ENCODE assay signal across 1 cellular context in the genomic region with DNA sequence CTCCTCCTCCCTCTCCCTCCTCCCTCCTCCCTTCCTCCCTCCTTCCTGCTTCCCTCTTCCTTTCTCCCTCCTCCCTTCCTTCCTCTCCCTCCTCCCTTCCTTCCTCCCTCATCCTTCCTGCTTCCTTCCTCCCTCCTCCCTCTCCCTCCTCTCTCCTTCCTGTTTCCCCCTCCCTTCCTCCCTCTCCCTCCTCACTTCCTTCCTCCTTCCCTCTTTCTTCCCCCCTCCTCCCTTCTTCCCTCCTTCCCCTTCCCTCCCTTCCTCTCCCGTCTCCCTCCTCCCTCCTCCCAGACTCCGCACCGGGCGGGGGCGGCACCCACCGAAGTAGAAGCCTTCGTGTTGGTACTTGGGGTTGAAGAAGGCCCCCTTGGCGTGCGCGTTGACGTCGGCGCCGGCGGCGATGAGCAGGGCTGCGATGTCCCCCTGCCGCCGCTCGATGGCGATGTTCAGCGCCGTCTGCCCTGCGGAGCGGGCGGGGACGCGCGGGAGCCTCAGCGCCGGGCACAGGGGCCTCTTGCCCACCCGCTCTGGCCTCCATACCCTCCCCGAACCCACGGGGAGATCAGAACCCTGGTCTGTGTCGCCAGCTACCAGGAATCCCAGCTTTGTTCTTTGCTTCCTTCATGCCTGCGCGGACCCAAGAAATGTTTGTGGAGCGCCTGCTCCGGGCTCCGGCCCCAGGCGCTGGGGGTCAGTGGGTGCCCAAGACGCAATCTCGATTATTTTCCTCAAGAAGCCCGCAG.
TF ChIP-seq lines count a peak whose summit lies in the region.

No MANE protein-coding gene starts in this region.

TF ChIP-seq in H1, 55 proteins besides CTCF, POLR2A, EP300 and RAD21:
- TF ChIP-seq CREB1 (IDR thresholded peaks at IDR 0.05) (peak; percentile 77), BRCA1 (IDR thresholded peaks at IDR 0.05; ENCODE audit: low read depth, low read length) (no peak), SP2 (IDR thresholded peaks at IDR 0.05; ENCODE audit: low read length) (no peak), KDM5A (IDR thresholded peaks at IDR 0.05; ENCODE audit: low read length) (no peak), JUND (IDR thresholded peaks at IDR 0.05; ENCODE audit: low read length) (0 out of 2 replicates have a peak, but pooled peaks have one; percentile 51), KDM4A (IDR thresholded peaks at IDR 0.05; ENCODE audit: low read depth, low read length, severe bottlenecking) (peak; percentile 29), SIN3A (conservative IDR thresholded peaks at IDR 0.05 in 1 of 2, IDR thresholded peaks at IDR 0.05 in 1 of 2; ENCODE audit: low read depth in 1 of 2, low read length in 2 of 2) (no peak), KDM1A (IDR thresholded peaks at IDR 0.05; ENCODE audit: borderline replicate concordance, low read length) (peak; percentile 66; the same call in 1 of the 2 replicates), PHF8 (conservative IDR thresholded peaks at IDR 0.05; ENCODE audit: low read depth, low read length) (peak; percentile 55; the same call in 1 of the 2 replicates), TAF1 (IDR thresholded peaks at IDR 0.05; ENCODE audit: low read depth, low read length) (peak; percentile 54; the same call in 1 of the 2 replicates), ASH2L (IDR thresholded peaks at IDR 0.05; ENCODE audit: low read length) (peak; percentile 43), POLR2AphosphoS5 (IDR thresholded peaks at IDR 0.05; ENCODE audit: low read depth, low read length) (no peak), EGR1 (IDR thresholded peaks at IDR 0.05; ENCODE audit: borderline replicate concordance, low read depth, low read length) (peak; percentile 75; the same call in 1 of the 2 replicates)
- TF ChIP-seq, protein P1, sequence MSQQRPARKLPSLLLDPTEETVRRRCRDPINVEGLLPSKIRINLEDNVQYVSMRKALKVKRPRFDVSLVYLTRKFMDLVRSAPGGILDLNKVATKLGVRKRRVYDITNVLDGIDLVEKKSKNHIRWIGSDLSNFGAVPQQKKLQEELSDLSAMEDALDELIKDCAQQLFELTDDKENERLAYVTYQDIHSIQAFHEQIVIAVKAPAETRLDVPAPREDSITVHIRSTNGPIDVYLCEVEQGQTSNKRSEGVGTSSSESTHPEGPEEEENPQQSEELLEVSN (IDR thresholded peaks at IDR 0.05), result peak; percentile 32
- TF ChIP-seq, protein P2, sequence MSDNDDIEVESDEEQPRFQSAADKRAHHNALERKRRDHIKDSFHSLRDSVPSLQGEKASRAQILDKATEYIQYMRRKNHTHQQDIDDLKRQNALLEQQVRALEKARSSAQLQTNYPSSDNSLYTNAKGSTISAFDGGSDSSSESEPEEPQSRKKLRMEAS (IDR thresholded peaks at IDR 0.05), result peak; percentile 21; the same call in 1 of the 2 replicates
